Comparison of ENCODE assay signal across 9 cellular contexts in genomic region chr1:62295921-62296451, GRCh38. TPM values are rescaled to one million over a fixed set of nuclear protein-coding genes. Genes with fewer than 3 reads are reported as not detected.
DNase-seq lines count a peak whose midpoint lies in the region; ATAC-seq and TF ChIP-seq lines count a peak whose summit lies in the region.
"Had no signal": no experiment of that assay in that cellular context is flagged by ENCODE, and none has a peak within 500 bp of the region (broad histone marks: within the 10 kb centered on the region; RNA-seq: fewer than 3 reads in every experiment).

No MANE protein-coding gene starts in this region.

- H3K4me3 ChIP-seq in BLaER1 = no peak overlapping the region
- no peak overlapping the region for H3K4me3 ChIP-seq in fibroblast of villous mesenchyme (ENCODE audit: low read depth, low read length)
- no peak overlapping the region for H3K4me3 ChIP-seq in OCI-LY7 (ENCODE audit: low read depth, low read length, poor library complexity, severe bottlenecking)

- H3K9me2 ChIP-seq in OCI-LY7 (ENCODE audit: insufficient read depth, low read length) = no peaks in the 10 kb centered on the region

- H3K4me2 ChIP-seq in BLaER1 (peak overlapping the region; percentile 76), OCI-LY7 (ENCODE audit: low read length) (no peak overlapping the region)

- no peaks in the 10 kb centered on the region for H3K27me3 ChIP-seq in BLaER1

- H3K9ac ChIP-seq in BLaER1 = no peak overlapping the region

- CTCF ChIA-PET in OCI-LY7 (lab: Charles Lee; ENCODE audit: unreplicated experiment) = no interaction called here

- no TSS peak for BruUV-seq in OCI-LY7 (replicated peaks; lab: Mats Ljungman, UMichigan)

- DNase-seq in NCI-H226 = peak; percentile 63
- DNase-seq in fibroblast of villous mesenchyme (ENCODE audit: low read depth) = peak; percentile 33
- DNase-seq in OCI-LY7 (ENCODE audit: low spot score) = no peak
- no peak for DNase-seq in left lobe of liver (ENCODE audit: low spot score)
- DNase-seq in OCI-M2 (lab: John Stamatoyannopoulos, UW; ENCODE audit: unreplicated experiment) = no peak
- DNase-seq in posterior vena cava (ENCODE audit: low spot score) = no peak

- POLR2A ChIA-PET in OCI-LY7 (lab: Charles Lee) = no interaction called here

- intact Hi-C loops in OCI-LY7 (cut with micrococcal nuclease; ENCODE audit: unreplicated experiment) (loop anchor here (10.0 kb wide), 1 partner anchor 109 kb away; no protein-coding TSS in a partner anchor), posterior vena cava (cut with DNase I) (loop anchor here in 1 of 2 donors (1.0 kb wide), 1 partner anchor 22 kb away; no protein-coding TSS in a partner anchor)

- H2AFZ ChIP-seq in OCI-LY7 (ENCODE audit: low read length) = no peak overlapping the region

- TF ChIP-seq CTCF in fibroblast of villous mesenchyme (IDR thresholded peaks at IDR 0.05; ENCODE audit: insufficient read depth, low read depth, low read length) (no peak), OCI-LY7 (conservative IDR thresholded peaks at IDR 0.05; ENCODE audit: low read length) (no peak)

- H3K27ac ChIP-seq in BLaER1 (peak overlapping the region; percentile 21; the same call in 1 of the 2 replicates), OCI-LY7 (ENCODE audit: low read depth, low read length, poor library complexity, severe bottlenecking) (no peak overlapping the region)
- H3K27ac ChIP-seq: VCaP had no signal

- H3K9me3 ChIP-seq in BLaER1 (no peaks in the 10 kb centered on the region), OCI-LY7 (ENCODE audit: low read length) (no peaks in the 10 kb centered on the region)

- ATAC-seq in GM21576 (IDR thresholded peaks at IDR 0.05; ENCODE audit: unreplicated experiment) (peak; percentile 82), left lobe of liver (no peak)

- H3K36me3 ChIP-seq in BLaER1 (no peaks in the 10 kb centered on the region), OCI-LY7 (ENCODE audit: insufficient read depth, low read length) (no peaks in the 10 kb centered on the region)

- no peaks in the 10 kb centered on the region for H4K20me1 ChIP-seq in BLaER1
- H4K20me1 ChIP-seq in OCI-LY7 (ENCODE audit: insufficient read depth, low read length) = no peaks in the 10 kb centered on the region

- H3K79me2 ChIP-seq in OCI-LY7 (ENCODE audit: insufficient read depth, low read depth, low read length) = no peaks in the 10 kb centered on the region

- peaks cover 36% of the 10 kb centered on the region for H3K4me1 ChIP-seq in BLaER1
- no peaks in the 10 kb centered on the region for H3K4me1 ChIP-seq in OCI-LY7 (ENCODE audit: insufficient read depth, low read length, poor library complexity, severe bottlenecking)

RNA-seq across cellular contexts. Expression of gene KANK4, which starts 23.2 kb away (rescaled TPM):
- not detected in 2 replicates for total RNA-seq in fibroblast of villous mesenchyme
- total RNA-seq in OCI-LY7 (2014; rRNA removed; shearing (Covaris generic)) = not detected in 2 replicates
- total RNA-seq in OCI-LY7 (2022) = not detected in 2 replicates
- total RNA-seq in left lobe of liver = 2.4 TPM
- under 1 TPM; 0.19 to 0.37 TPM for total RNA-seq in posterior vena cava

Comparison
In these comparisons a context has a peak if more than half of its experiments do, and no peak if none do; other contexts are left out.
1. DNase-seq: peak in NCI-H226 (single experiment) and fibroblast of villous mesenchyme (single experiment); none in OCI-LY7 (single experiment), left lobe of liver (single experiment), OCI-M2 (single experiment) and posterior vena cava (single experiment).